In genomic region chr6:27807415-27808241, GRCh38 we compare ENCODE assay signal across 7 cellular contexts.
DNase-seq lines count a peak whose midpoint lies in the region; ATAC-seq, FAIRE-seq and TF ChIP-seq lines count a peak whose summit lies in the region.
"Not testable (repeated sequence)": the region's sequence is repeated elsewhere in the genome, so short reads cannot be mapped to it uniquely, and the experiment has no call there.

No MANE protein-coding gene starts in this region.

- H3K36me3 ChIP-seq in astrocyte (ENCODE audit: insufficient read depth, low read length); trophoblast cell (ENCODE audit: control insufficient read depth in 1 of 2, insufficient read depth in 2 of 2, low read length in 2 of 2): not testable (repeated sequence)

- not testable (repeated sequence) for TF ChIP-seq CTCF in astrocyte (IDR thresholded peaks at IDR 0.05; ENCODE audit: insufficient read depth, low read depth, low read length)

- DNase-seq in GM18507 (ENCODE audit: extremely low spot score, insufficient read length, low read depth) (peak; percentile 59), NCI-H146 treated with DMSO at 0.1 percent for 48 hours (lab: John Stamatoyannopoulos, UW; ENCODE audit: unreplicated experiment) (peak; percentile 91), T-helper 1 cell (peak; percentile 30 to 97 (median 69)), astrocyte (ENCODE audit: low read depth) (peak; percentile 94), left cardiac atrium (peak; percentile 60), trophoblast cell (peak; percentile 75 to 81)

- ATAC-seq in HG02943 (IDR thresholded peaks at IDR 0.05; ENCODE audit: low read depth, unreplicated experiment) (peak; percentile 75), left cardiac atrium (peak; percentile 90 to 91)

- peak overlapping the region; percentile 65 for H4K12ac ChIP-seq in trophoblast cell (ENCODE audit: low read depth, low read length)

- H3K4me2 ChIP-seq in astrocyte (ENCODE audit: low read length) (peak overlapping the region; percentile 92), trophoblast cell (ENCODE audit: low read length) (peak overlapping the region; percentile 80)

- not testable (repeated sequence) for H3K9me3 ChIP-seq in astrocyte (ENCODE audit: insufficient read depth, low read depth, low read length); trophoblast cell (ENCODE audit: insufficient read depth, low read depth, low read length)

- H3K27ac Mint-ChIP-seq in astrocyte (ENCODE audit: unreplicated experiment), result peak overlapping the region; percentile 98

- no CpG with 5 or more reads among the region's 44 CpGs for WGBS in trophoblast cell (ENCODE audit: extremely low coverage, insufficient coverage, insufficient read length)

- peak overlapping the region; percentile 64 for H3K14ac ChIP-seq in trophoblast cell (ENCODE audit: low read length)

- H4K91ac ChIP-seq in trophoblast cell (ENCODE audit: low read depth, low read length), result peak overlapping the region; percentile 68

- not testable (repeated sequence) for H3K27me3 Mint-ChIP-seq in astrocyte (ENCODE audit: low read depth, unreplicated experiment)

- H3K23ac ChIP-seq in trophoblast cell (ENCODE audit: low read length), result not testable (repeated sequence)

- H3K4ac ChIP-seq in trophoblast cell (ENCODE audit: low read depth, low read length), result not testable (repeated sequence)

- peak overlapping the region; percentile 45 for H2BK12ac ChIP-seq in trophoblast cell (ENCODE audit: low read length)

- peaks cover 17% of the 10 kb centered on the region for H3K79me1 ChIP-seq in trophoblast cell (ENCODE audit: low read length)

- H3K79me2 ChIP-seq in astrocyte (ENCODE audit: insufficient read depth, low read length); trophoblast cell (ENCODE audit: control insufficient read depth, insufficient read depth, low read length, poor library complexity): not testable (repeated sequence)

- peak overlapping the region; percentile 74 for H2BK5ac ChIP-seq in trophoblast cell (ENCODE audit: low read depth, low read length, poor library complexity)

- H4K8ac ChIP-seq in trophoblast cell (ENCODE audit: low read depth, low read length), result peak overlapping the region; percentile 50

- peak overlapping the region; percentile 97 for H2AFZ ChIP-seq in astrocyte (ENCODE audit: low read depth, low read length)
- H2AFZ ChIP-seq in trophoblast cell (ENCODE audit: insufficient read depth, low read length, poor library complexity), result not testable (repeated sequence)

- H3K36me3 Mint-ChIP-seq in astrocyte (ENCODE audit: low read depth, unreplicated experiment), result not testable (repeated sequence)

- peaks cover 18% of the 10 kb centered on the region for H3K4me1 Mint-ChIP-seq in astrocyte (ENCODE audit: low read depth, unreplicated experiment)

- FAIRE-seq in GM18507 (lab: Jason Lieb, UNC) (peak; percentile 97), astrocyte (lab: Jason Lieb, UNC) (peak; percentile 95)

- H3K4me3 Mint-ChIP-seq in astrocyte (ENCODE audit: unreplicated experiment), result peak overlapping the region; percentile 97

- not testable (repeated sequence) for H2AK5ac ChIP-seq in trophoblast cell (ENCODE audit: low read length)

- H3K27ac ChIP-seq in astrocyte (ENCODE audit: low read depth, low read length) (peak overlapping the region; percentile 70), trophoblast cell (ENCODE audit: low read depth, low read length) (peak overlapping the region; percentile 81)

- H3K4me3 ChIP-seq in astrocyte (ENCODE audit: insufficient read depth, low read depth, low read length), result peak overlapping the region; percentile 80
- H3K4me3 ChIP-seq in trophoblast cell (ENCODE audit: low read depth, low read length), result peak overlapping the region; percentile 73

- intact Hi-C loops in left cardiac atrium (cut with DNase I), result not testable (repeated sequence)

- not testable (repeated sequence) for H3K27me3 ChIP-seq in astrocyte (ENCODE audit: insufficient read depth, low read length); trophoblast cell (ENCODE audit: insufficient read depth, low read length)

- H2BK120ac ChIP-seq in trophoblast cell (ENCODE audit: insufficient read depth, low read length, poor library complexity), result peak overlapping the region; percentile 20

- H3K4me1 ChIP-seq in astrocyte (ENCODE audit: insufficient read depth, low read length), result peaks cover 19% of the 10 kb centered on the region
- not testable (repeated sequence) for H3K4me1 ChIP-seq in trophoblast cell (ENCODE audit: control insufficient read depth in 1 of 2, insufficient read depth in 2 of 2, low read length in 2 of 2)

- not testable (repeated sequence) for H3K9me3 Mint-ChIP-seq in astrocyte (ENCODE audit: unreplicated experiment)

- not testable (repeated sequence) for H4K20me1 ChIP-seq in astrocyte (ENCODE audit: insufficient read depth, low read length)

- peak overlapping the region; percentile 81 for H3K9ac ChIP-seq in astrocyte (ENCODE audit: low read length)
- peak overlapping the region; percentile 73 for H3K9ac ChIP-seq in trophoblast cell (ENCODE audit: low read length)

- peak overlapping the region; percentile 44 for H3K18ac ChIP-seq in trophoblast cell (ENCODE audit: low read length)

Comparison
In these comparisons a context has a peak if more than half of its experiments do, and no peak if none do; other contexts are left out.
1. Peak in every context shown above with its lines: DNase-seq, ATAC-seq, H3K4me3 ChIP-seq and H3K27ac ChIP-seq.